ENCODE assay signal across 13 cellular contexts in the genomic region with DNA sequence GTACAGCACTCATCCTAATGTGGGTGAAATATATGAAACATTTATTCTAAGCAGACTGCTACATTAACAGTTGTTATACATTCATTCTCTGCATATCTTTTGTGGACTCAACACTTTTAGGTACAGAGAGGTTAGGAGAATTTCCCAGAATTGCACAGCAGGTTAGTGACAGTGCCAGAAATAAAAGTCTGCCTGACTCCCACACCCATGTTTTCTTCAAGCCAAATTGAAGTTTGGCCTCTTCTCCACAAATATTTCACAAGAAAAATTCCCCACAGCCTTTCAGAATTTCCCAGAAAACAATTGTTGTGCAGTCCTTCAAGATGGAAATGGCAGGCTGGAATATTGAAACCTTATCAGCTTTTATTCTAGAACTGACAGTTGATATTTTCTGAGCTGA.
A peak's percentile ranks its signal among the peaks of the same experiment; 100 is the strongest.
DNase-seq lines count a peak whose midpoint lies in the region; ATAC-seq, FAIRE-seq and TF ChIP-seq lines count a peak whose summit lies in the region.
"Had no signal": no experiment of that assay in that cellular context is flagged by ENCODE, and none has a peak within 500 bp of the region (broad histone marks: within the 10 kb centered on the region; RNA-seq: fewer than 3 reads in every experiment).

No MANE protein-coding gene starts in this region.

- no peaks in the 10 kb centered on the region for H3K9me2 ChIP-seq in SU-DHL-6 (replicated peaks; ENCODE audit: insufficient read depth, low read length)

- peaks cover 4% of the 10 kb centered on the region; the same call in 1 of the 2 replicates for H3K79me2 ChIP-seq in SU-DHL-6 (ENCODE audit: insufficient read depth, low read length)

- H3K9me3 ChIP-seq in CD8-positive, alpha-beta memory T cell (ENCODE audit: low read length), result no peaks in the 10 kb centered on the region
- H3K9me3 ChIP-seq in SU-DHL-6 (ENCODE audit: insufficient read depth, low read length) (no peaks in the 10 kb centered on the region), gastroesophageal sphincter (no peaks in the 10 kb centered on the region)
- H3K9me3 ChIP-seq: prostate gland had no signal

- peaks cover 0 to 3% (median 0%) of the 10 kb centered on the region in 3 donors for H3K36me3 Mint-ChIP-seq in CD8-positive, alpha-beta memory T cell
- H3K36me3 Mint-ChIP-seq in stimulated activated effector memory CD8-positive, alpha-beta T cell treated with anti-CD3 and anti-CD28 coated beads, Interleukin-12 subunit alpha, Interleukin-12 subunit beta, amount 100 ng/mL, for 72 hours, result no peaks in the 10 kb centered on the region

- H3K4me3 ChIP-seq in CD8-positive, alpha-beta memory T cell (ENCODE audit: low read length), result no peak overlapping the region
- H3K4me3 ChIP-seq in SU-DHL-6 (ENCODE audit: insufficient read depth, low read length, poor library complexity, severe bottlenecking), result no peak overlapping the region
- no peak overlapping the region for H3K4me3 ChIP-seq in gastroesophageal sphincter
- H3K4me3 ChIP-seq: prostate gland had no signal

- POLR2A ChIA-PET in CD8-positive, alpha-beta memory T cell (lab: Charles Lee), result interaction anchor here (1.2 to 2.5 kb wide), 5 partner anchors 399 to 511 kb away, joined by 3 to 18 read pairs (median 8); a partner anchor contains a TSS

- no peak for FAIRE-seq in D721Med (lab: Jason Lieb, UNC)

- no peaks in the 10 kb centered on the region for H3K27me3 Mint-ChIP-seq in CD8-positive, alpha-beta memory T cell

- H3K27ac ChIP-seq in CD8-positive, alpha-beta memory T cell (ENCODE audit: low read depth, low read length), result no peak overlapping the region
- H3K27ac ChIP-seq in SU-DHL-6 (ENCODE audit: low read depth, low read length) (peak overlapping the region; percentile 98), gastroesophageal sphincter (no peak overlapping the region)
- H3K27ac ChIP-seq: prostate gland, RWPE1, VCaP had no signal

- H3K4me3 Mint-ChIP-seq in CD8-positive, alpha-beta memory T cell, result peak overlapping the region in 5 of 7 donors; percentile 52 to 78 (median 65)
- H3K4me3 Mint-ChIP-seq in stimulated activated effector memory CD8-positive, alpha-beta T cell treated with anti-CD3 and anti-CD28 coated beads, Interleukin-12 subunit alpha, Interleukin-12 subunit beta, amount 100 ng/mL, for 72 hours, result peak overlapping the region; percentile 57

- TF ChIP-seq CTCF in SU-DHL-6 (IDR thresholded peaks at IDR 0.05; ENCODE audit: insufficient read depth, low read length, poor library complexity, severe bottlenecking) (no peak), gastroesophageal sphincter (IDR thresholded peaks at IDR 0.05) (no peak), D721Med (IDR thresholded peaks at IDR 0.05; ENCODE audit: insufficient read depth, missing control alignments) (no peak)

- no peak overlapping the region for H2AFZ ChIP-seq in SU-DHL-6 (ENCODE audit: low read depth, low read length, severe bottlenecking)

- peak; percentile 31 for ATAC-seq in gastroesophageal sphincter
- no peak for ATAC-seq in stimulated activated effector memory CD8-positive, alpha-beta T cell treated with anti-CD3 and anti-CD28 coated beads, Interleukin-12 subunit alpha, Interleukin-12 subunit beta, amount 100 ng/mL, for 72 hours

- no peaks in the 10 kb centered on the region for H3K36me3 ChIP-seq in CD8-positive, alpha-beta memory T cell (ENCODE audit: insufficient read depth, low read length)
- no peaks in the 10 kb centered on the region for H3K36me3 ChIP-seq in SU-DHL-6 (ENCODE audit: low read length)
- no peaks in the 10 kb centered on the region for H3K36me3 ChIP-seq in gastroesophageal sphincter
- H3K36me3 ChIP-seq: prostate gland had no signal

- H3K9me3 Mint-ChIP-seq in CD8-positive, alpha-beta memory T cell, result no peaks in the 10 kb centered on the region
- H3K9me3 Mint-ChIP-seq in stimulated activated effector memory CD8-positive, alpha-beta T cell treated with anti-CD3 and anti-CD28 coated beads, Interleukin-12 subunit alpha, Interleukin-12 subunit beta, amount 100 ng/mL, for 72 hours, result no peaks in the 10 kb centered on the region

- peaks cover 83% of the 10 kb centered on the region for H3F3A ChIP-seq in SU-DHL-6 (ENCODE audit: insufficient read depth)

- peak overlapping the region; percentile 74 for H3K4me2 ChIP-seq in SU-DHL-6 (ENCODE audit: low read depth, low read length, poor library complexity, severe bottlenecking)

- TF ChIP-seq POLR2A in gastroesophageal sphincter (IDR thresholded peaks at IDR 0.05), result no peak

- H3K4me1 ChIP-seq in CD8-positive, alpha-beta memory T cell (ENCODE audit: insufficient read depth, low read length), result peaks cover 68% of the 10 kb centered on the region
- peaks cover 0 to 33% (median 4%) of the 10 kb centered on the region in 3 donors for H3K4me1 ChIP-seq in gastroesophageal sphincter
- H3K4me1 ChIP-seq: prostate gland had no signal

- CTCF ChIA-PET in CD8-positive, alpha-beta memory T cell (lab: Charles Lee), result interaction anchor here (1.0 to 4.3 kb wide), 9 partner anchors 8 to 533 kb away, joined by 3 to 39 read pairs (median 6); no protein-coding TSS in a partner anchor

- H3K27me3 ChIP-seq in CD8-positive, alpha-beta memory T cell (ENCODE audit: insufficient read depth, low read length, poor library complexity, severe bottlenecking), result no peaks in the 10 kb centered on the region
- H3K27me3 ChIP-seq in SU-DHL-6 (ENCODE audit: low read length), result no peaks in the 10 kb centered on the region
- H3K27me3 ChIP-seq in gastroesophageal sphincter, result no peaks in the 10 kb centered on the region

- peaks cover 65 to 71% (median 67%) of the 10 kb centered on the region in 3 donors for H3K4me1 Mint-ChIP-seq in CD8-positive, alpha-beta memory T cell
- H3K4me1 Mint-ChIP-seq in stimulated activated effector memory CD8-positive, alpha-beta T cell treated with anti-CD3 and anti-CD28 coated beads, Interleukin-12 subunit alpha, Interleukin-12 subunit beta, amount 100 ng/mL, for 72 hours, result peaks cover 66% of the 10 kb centered on the region

- no peak for DNase-seq in CD8-positive, alpha-beta memory T cell
- no peak for DNase-seq in stimulated activated effector memory CD8-positive, alpha-beta T cell treated with anti-CD3 and anti-CD28 coated beads, Interleukin-12 subunit alpha, Interleukin-12 subunit beta, amount 100 ng/mL, for 72 hours (ENCODE audit: low spot score in 2 of 2)
- DNase-seq in occipital lobe (lab: John Stamatoyannopoulos, UW) (no peak), kidney glomerular epithelial cell (lab: John Stamatoyannopoulos, UW) (no peak), D721Med (ENCODE audit: insufficient read length, low spot score) (no peak)
- no peak for DNase-seq in central memory CD4-positive, alpha-beta T cell
- DNase-seq: activated effector memory CD4-positive, alpha-beta T cell treated with Interleukin-2 at 50 U/mL for 16 hours; NCI-H226 had no signal

- no peaks in the 10 kb centered on the region for H4K20me1 ChIP-seq in SU-DHL-6 (ENCODE audit: low read depth, low read length)

- H3K27ac Mint-ChIP-seq in CD8-positive, alpha-beta memory T cell, result peak overlapping the region; percentile 89 to 97 (median 95)
- H3K27ac Mint-ChIP-seq in stimulated activated effector memory CD8-positive, alpha-beta T cell treated with anti-CD3 and anti-CD28 coated beads, Interleukin-12 subunit alpha, Interleukin-12 subunit beta, amount 100 ng/mL, for 72 hours, result peak overlapping the region; percentile 92

- H3K9ac ChIP-seq in SU-DHL-6 (ENCODE audit: low read length), result peak overlapping the region; percentile 76

- TF ChIP-seq EP300 in gastroesophageal sphincter (IDR thresholded peaks at IDR 0.05), result no peak
